17 cellular contexts compared by ENCODE assay signal in the genomic region with DNA sequence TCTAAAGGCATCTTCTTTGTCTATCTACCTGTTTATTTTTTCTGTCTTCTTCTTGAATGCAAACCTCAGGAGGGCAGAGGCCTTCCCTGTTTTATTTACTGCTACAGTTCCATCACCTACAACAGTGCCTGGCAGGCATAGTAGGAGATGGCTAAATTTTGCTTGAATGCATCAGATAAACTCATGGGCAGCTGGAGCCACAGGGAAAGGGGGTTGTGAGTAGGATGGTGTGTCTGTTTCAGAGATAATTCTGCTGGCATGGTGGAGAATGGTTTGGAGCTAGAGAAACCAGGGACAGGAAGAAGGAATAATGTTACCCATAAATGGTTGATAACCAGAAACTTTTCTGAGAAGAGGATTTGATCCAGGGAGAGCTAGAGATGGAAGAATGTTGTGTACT.
DNase-seq lines count a peak whose midpoint lies in the region; ATAC-seq and TF ChIP-seq lines count a peak whose summit lies in the region.
"Had no signal": no experiment of that assay in that cellular context is flagged by ENCODE, and none has a peak within 500 bp of the region (broad histone marks: within the 10 kb centered on the region; RNA-seq: fewer than 3 reads in every experiment).

No MANE protein-coding gene starts in this region.

- no peak for ATAC-seq in GM23338
- ATAC-seq: CD8-positive, alpha-beta T cell had no signal

- H3K4me3 ChIP-seq in GM23338 (no peak overlapping the region), esophagus muscularis mucosa (no peak overlapping the region), osteoblast (ENCODE audit: insufficient read depth, low read length) (no peak overlapping the region), spleen (no peak overlapping the region), mammary epithelial cell (replicated peaks in 1 of 3; ENCODE audit: insufficient read depth in 1 of 3, low read depth in 2 of 3, low read length in 3 of 3) (no peak overlapping the region), testis (no peak overlapping the region)
- H3K4me3 ChIP-seq: BLaER1, HAP-1 had no signal

- no peak overlapping the region for H3K4me3 Mint-ChIP-seq in GM23338
- H3K4me3 Mint-ChIP-seq: B cell; CD4-positive, CD25-positive, alpha-beta regulatory T cell; CD8-positive, alpha-beta T cell had no signal

- TF ChIP-seq POLR2A in esophagus muscularis mucosa (IDR thresholded peaks at IDR 0.05; ENCODE audit: low read depth) (no peak), spleen (IDR thresholded peaks at IDR 0.05) (no peak), testis (IDR thresholded peaks at IDR 0.05) (no peak)

- H4K20me1 ChIP-seq in GM23338 (replicated peaks; ENCODE audit: insufficient read depth) (no peaks in the 10 kb centered on the region), osteoblast (ENCODE audit: insufficient read depth, low read length) (no peaks in the 10 kb centered on the region), mammary epithelial cell (ENCODE audit: insufficient read depth, low read length) (no peaks in the 10 kb centered on the region)
- H4K20me1 ChIP-seq: BLaER1 had no signal

- H2AFZ ChIP-seq in GM23338 (0 out of 2 replicates have a peak overlapping the region, but pooled peaks have one; percentile 28), osteoblast (ENCODE audit: low read length) (no peak overlapping the region), mammary epithelial cell (ENCODE audit: low read depth, low read length) (no peak overlapping the region)

- BruUV-seq in mammary epithelial cell (replicated peaks; lab: Mats Ljungman, UMichigan): no TSS peak

- H3K27me3 ChIP-seq in GM23338 (ENCODE audit: insufficient read depth) (no peaks in the 10 kb centered on the region), esophagus muscularis mucosa (peaks cover 0 to under 1% (median 0%) of the 10 kb centered on the region in 4 donors), osteoblast (ENCODE audit: insufficient read depth, low read length) (no peaks in the 10 kb centered on the region), spleen (replicated peaks in 1 of 7) (peaks cover 0 to 50% (median 0%) of the 10 kb centered on the region in 7 donors), mammary epithelial cell (ENCODE audit: insufficient read depth, low read length) (no peaks in the 10 kb centered on the region), testis (no peaks in the 10 kb centered on the region)
- H3K27me3 ChIP-seq: BLaER1 had no signal

- DNase-seq in GM23338 (ENCODE audit: low spot score) (no peak), esophagus muscularis mucosa (ENCODE audit: extremely low spot score) (peak; percentile 53), osteoblast (ENCODE audit: insufficient read length, low spot score, missing footprints) (peak; percentile 5), spleen (no peak), mammary epithelial cell (no peak), testis (no peak)
- DNase-seq: Caco-2; CD4-positive, CD25-positive, alpha-beta regulatory T cell; CD8-positive, alpha-beta T cell; DMS53; DMS79 treated with DMSO at 0.1 percent for 48 hours; GF-D8; GOT3 had no signal

- H3K79me2 ChIP-seq in GM23338 (replicated peaks; ENCODE audit: insufficient read depth) (no peaks in the 10 kb centered on the region), osteoblast (ENCODE audit: insufficient read depth, low read length) (no peaks in the 10 kb centered on the region), mammary epithelial cell (ENCODE audit: insufficient read depth, low read length) (no peaks in the 10 kb centered on the region)

- no peak overlapping the region for H3K4me2 ChIP-seq in GM23338
- H3K4me2 ChIP-seq in osteoblast (ENCODE audit: insufficient read depth, low read length): no peak overlapping the region
- no peak overlapping the region for H3K4me2 ChIP-seq in mammary epithelial cell (ENCODE audit: insufficient read depth, low read depth, low read length)
- H3K4me2 ChIP-seq: BLaER1 had no signal

- no peaks in the 10 kb centered on the region for H3K9me3 Mint-ChIP-seq in GM23338
- H3K9me3 Mint-ChIP-seq: CD8-positive, alpha-beta T cell had no signal

- H3K36me3 Mint-ChIP-seq in GM23338 (ENCODE audit: low read depth): no peaks in the 10 kb centered on the region
- H3K36me3 Mint-ChIP-seq: CD4-positive, CD25-positive, alpha-beta regulatory T cell; CD8-positive, alpha-beta T cell had no signal

- no peak for TF ChIP-seq EP300 in esophagus muscularis mucosa (IDR thresholded peaks at IDR 0.05)

- peaks cover 8% of the 10 kb centered on the region for H3K4me1 Mint-ChIP-seq in GM23338

- H3K4me1 ChIP-seq in GM23338 (ENCODE audit: insufficient read depth): no peaks in the 10 kb centered on the region
- peaks cover 0 to 13% (median 11%) of the 10 kb centered on the region in 4 donors for H3K4me1 ChIP-seq in esophagus muscularis mucosa
- H3K4me1 ChIP-seq in osteoblast (ENCODE audit: insufficient read depth, low read length): no peaks in the 10 kb centered on the region
- H3K4me1 ChIP-seq in spleen: peaks cover 0 to 11% (median 3%) of the 10 kb centered on the region in 6 donors
- no peaks in the 10 kb centered on the region for H3K4me1 ChIP-seq in mammary epithelial cell (ENCODE audit: insufficient read depth, low read length)
- peaks cover 16% of the 10 kb centered on the region for H3K4me1 ChIP-seq in testis
- H3K4me1 ChIP-seq: BLaER1, Caco-2, HAP-1 had no signal

- no peak overlapping the region for H3K27ac ChIP-seq in GM23338 (ENCODE audit: low read depth)
- H3K27ac ChIP-seq in esophagus muscularis mucosa (replicated peaks in 1 of 4): no peak overlapping the region
- no peak overlapping the region for H3K27ac ChIP-seq in osteoblast (ENCODE audit: low read depth, low read length)
- H3K27ac ChIP-seq in spleen: no peak overlapping the region
- no peak overlapping the region for H3K27ac ChIP-seq in mammary epithelial cell (ENCODE audit: insufficient read depth, low read depth, low read length)
- H3K27ac ChIP-seq in testis: no peak overlapping the region
- H3K27ac ChIP-seq: BLaER1, C4-2B had no signal

- no peaks in the 10 kb centered on the region for H3F3A ChIP-seq in GM23338 (replicated peaks; ENCODE audit: low read depth)

- CTCF ChIA-PET in mammary epithelial cell (lab: Charles Lee; ENCODE audit: low non-redundant PET): no interaction called here

- H3K9me2 ChIP-seq in GM23338 (ENCODE audit: insufficient read depth): no peaks in the 10 kb centered on the region

- H3K36me3 ChIP-seq in GM23338 (ENCODE audit: insufficient read depth): no peaks in the 10 kb centered on the region
- H3K36me3 ChIP-seq in esophagus muscularis mucosa: no peaks in the 10 kb centered on the region
- no peaks in the 10 kb centered on the region for H3K36me3 ChIP-seq in osteoblast (ENCODE audit: insufficient read depth, low read length)
- H3K36me3 ChIP-seq in spleen: no peaks in the 10 kb centered on the region
- no peaks in the 10 kb centered on the region for H3K36me3 ChIP-seq in mammary epithelial cell (ENCODE audit: insufficient read depth, low read length)
- no peaks in the 10 kb centered on the region for H3K36me3 ChIP-seq in testis (ENCODE audit: low read depth, missing control alignments)
- H3K36me3 ChIP-seq: BLaER1, HAP-1 had no signal

- intact Hi-C loops in esophagus muscularis mucosa (cut with DNase I): no loop called here
- intact Hi-C loops in spleen (cut with DNase I; ENCODE audit: low total_unique reads): loop anchor here (10.0 kb wide), 2 partner anchors 416 to 786 kb away; no protein-coding TSS in a partner anchor
- intact Hi-C loops in mammary epithelial cell (cut with micrococcal nuclease): loop anchor here (5.0 to 10.0 kb wide), 2 partner anchors 182 to 676 kb away; no protein-coding TSS in a partner anchor
- intact Hi-C loops in testis (cut with DNase I; ENCODE audit: low total_unique reads): loop anchor here (5.0 kb wide), 1 partner anchor 413 kb away; no protein-coding TSS in a partner anchor

- in situ Hi-C loops in mammary epithelial cell (cut with MboI; ENCODE audit: low sequenced_read_pairs in 2 of 2): loop anchor here (10.0 to 25.0 kb wide), 2 partner anchors 406 to 803 kb away; no protein-coding TSS in a partner anchor

- H3K27ac Mint-ChIP-seq in GM23338: no peak overlapping the region
- H3K27ac Mint-ChIP-seq: B cell; CD4-positive, CD25-positive, alpha-beta regulatory T cell; CD8-positive, alpha-beta T cell had no signal

- dilution Hi-C loops in mammary epithelial cell (cut with HindIII; ENCODE audit: low sequenced_read_pairs): no loop called here

- H3K9me3 ChIP-seq in esophagus muscularis mucosa (no peaks in the 10 kb centered on the region), osteoblast (ENCODE audit: low read depth, low read length) (no peaks in the 10 kb centered on the region), spleen (no peaks in the 10 kb centered on the region), mammary epithelial cell (replicated peaks; ENCODE audit: insufficient read depth, low read length) (no peaks in the 10 kb centered on the region), testis (no peaks in the 10 kb centered on the region)
- H3K9me3 ChIP-seq: BLaER1, Caco-2, HAP-1 had no signal

- peaks cover 3% of the 10 kb centered on the region for H3K27me3 Mint-ChIP-seq in GM23338 (ENCODE audit: insufficient read depth, low read depth, poor library complexity)
- H3K27me3 Mint-ChIP-seq: CD4-positive, CD25-positive, alpha-beta regulatory T cell had no signal

- no peak overlapping the region for H3K9ac ChIP-seq in mammary epithelial cell (ENCODE audit: insufficient read depth, low read length)
- H3K9ac ChIP-seq: BLaER1 had no signal

- TF ChIP-seq CTCF in GM23338 (conservative IDR thresholded peaks at IDR 0.05; ENCODE audit: low read depth in 2 of 2) (no peak), esophagus muscularis mucosa (IDR thresholded peaks at IDR 0.05) (no peak), osteoblast (IDR thresholded peaks at IDR 0.05; ENCODE audit: extremely low read depth, low read depth, low read length) (no peak), spleen (IDR thresholded peaks at IDR 0.05 in 8 of 11, conservative IDR thresholded peaks at IDR 0.05 in 3 of 11) (no peak), mammary epithelial cell (conservative IDR thresholded peaks at IDR 0.05 in 1 of 2, IDR thresholded peaks at IDR 0.05 in 1 of 2; ENCODE audit: extremely low read depth in 1 of 2, insufficient read depth in 1 of 2, low read depth in 1 of 2, low read length in 2 of 2) (no peak), testis (IDR thresholded peaks at IDR 0.05) (no peak)

TF ChIP-seq in GM23338, 12 proteins besides CTCF, POLR2A, EP300 and RAD21 (continues in another document):
- no peak for TF ChIP-seq STAT1 (IDR thresholded peaks at IDR 0.05; ENCODE audit: unreplicated experiment)

Comparison
In these comparisons a context has a peak if more than half of its experiments do, and no peak if none do; other contexts are left out.
1. DNase-seq: peak in esophagus muscularis mucosa (single experiment) and osteoblast (single experiment); none in GM23338 (single experiment), spleen (single experiment), mammary epithelial cell (single experiment) and testis (single experiment).